12 cellular contexts compared by ENCODE assay signal in the genomic region with DNA sequence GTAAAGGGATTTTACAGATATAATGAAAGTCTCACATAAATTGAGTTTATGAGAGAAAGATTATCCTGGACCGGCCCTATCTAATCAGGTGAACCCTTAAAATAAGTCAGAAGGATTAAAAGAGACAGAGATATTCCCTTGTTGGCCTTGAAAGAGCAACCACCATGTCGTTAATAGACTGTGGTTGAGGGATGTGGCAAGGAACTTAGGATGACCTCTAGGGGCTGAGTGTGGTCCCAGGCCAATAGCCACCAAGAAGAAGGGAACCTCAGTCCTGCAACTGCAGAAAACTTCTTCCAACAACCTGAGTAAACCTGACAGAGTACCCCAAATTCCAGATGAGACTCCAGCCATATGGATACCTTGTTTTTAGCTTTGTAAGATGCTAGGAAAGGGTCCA.
A peak's percentile ranks its signal among the peaks of the same experiment; 100 is the strongest.
DNase-seq lines count a peak whose midpoint lies in the region; ATAC-seq, FAIRE-seq and TF ChIP-seq lines count a peak whose summit lies in the region.
"Had no signal": no experiment of that assay in that cellular context is flagged by ENCODE, and none has a peak within 500 bp of the region (broad histone marks: within the 10 kb centered on the region; RNA-seq: fewer than 3 reads in every experiment).

No MANE protein-coding gene starts in this region.

- no peak overlapping the region for H3K9ac ChIP-seq in Karpas-422 (ENCODE audit: low read length)

- H3K4me2 ChIP-seq in Karpas-422 (ENCODE audit: low read depth, low read length, poor library complexity, severe bottlenecking), result no peak overlapping the region

- no peaks in the 10 kb centered on the region for H3K36me3 Mint-ChIP-seq in activated T-helper 1 cell treated with anti-CD3 and anti-CD28 coated beads, Interleukin-12 subunit alpha, Interleukin-12 subunit beta, Interleukin-2, Interleukin-4 antibody, amounts not matched to agents 30 ng/mL and 10 ng/mL and 1 ng/mL, durations not matched to agents 14 hours and 24 hours and 36 hours (ENCODE audit: low read depth)

- no peaks in the 10 kb centered on the region for H3K9me3 Mint-ChIP-seq in activated T-helper 1 cell treated with anti-CD3 and anti-CD28 coated beads, Interleukin-12 subunit alpha, Interleukin-12 subunit beta, Interleukin-2, Interleukin-4 antibody, amounts not matched to agents 30 ng/mL and 10 ng/mL and 1 ng/mL, durations not matched to agents 14 hours and 24 hours and 36 hours
- H3K9me3 Mint-ChIP-seq: activated CD4-positive, alpha-beta memory T cell treated with anti-CD3 and anti-CD28 coated beads, Interleukin-2, amount 10 ng/mL, durations not matched to agents 7 days and 5 days had no signal

- H3K36me3 ChIP-seq in Karpas-422 (ENCODE audit: insufficient read depth, low read length), result no peaks in the 10 kb centered on the region

- H3K9me3 ChIP-seq in Karpas-422 (ENCODE audit: low read length), result no peaks in the 10 kb centered on the region

- H3K27ac ChIP-seq in Karpas-422 (ENCODE audit: low read length), result no peak overlapping the region

- H3K27ac Mint-ChIP-seq in activated T-helper 1 cell treated with anti-CD3 and anti-CD28 coated beads, Interleukin-12 subunit alpha, Interleukin-12 subunit beta, Interleukin-2, Interleukin-4 antibody, amounts not matched to agents 30 ng/mL and 10 ng/mL and 1 ng/mL, durations not matched to agents 14 hours and 24 hours and 36 hours, result no peak overlapping the region
- H3K27ac Mint-ChIP-seq: activated CD4-positive, alpha-beta memory T cell treated with anti-CD3 and anti-CD28 coated beads, Interleukin-2, amount 10 ng/mL, durations not matched to agents 7 days and 5 days had no signal

- DNase-seq in Karpas-422, result peak; percentile 44
- peak; percentile 14 for DNase-seq in iPS DF 4.7 (ENCODE audit: extremely low read depth, low spot score)
- DNase-seq in stimulated activated CD4-positive, alpha-beta T cell treated with anti-CD3 and anti-CD28 coated beads, Interleukin-2, amount 100 ng/mL, for 48 hours, result no peak
- DNase-seq in GM12892 (ENCODE audit: insufficient read length), result no peak
- no peak for DNase-seq in activated T-helper 1 cell treated with anti-CD3 and anti-CD28 coated beads, Interleukin-12 subunit alpha, Interleukin-12 subunit beta, Interleukin-2, Interleukin-4 antibody, amounts not matched to agents 30 ng/mL and 10 ng/mL and 1 ng/mL, durations not matched to agents 14 hours and 24 hours and 36 hours (ENCODE audit: low spot score)
- DNase-seq: activated CD4-positive, alpha-beta memory T cell treated with anti-CD3 and anti-CD28 coated beads, Interleukin-2, amount 10 ng/mL, durations not matched to agents 7 days and 5 days; aorta; erythroblast; HCEC 1CT; left ventricle myocardium superior had no signal

- no peaks in the 10 kb centered on the region for H3K79me2 ChIP-seq in Karpas-422 (ENCODE audit: low read length)

- H4K20me1 ChIP-seq in Karpas-422 (ENCODE audit: insufficient read depth, low read depth, low read length), result no peaks in the 10 kb centered on the region

- H3K4me3 Mint-ChIP-seq in activated T-helper 1 cell treated with anti-CD3 and anti-CD28 coated beads, Interleukin-12 subunit alpha, Interleukin-12 subunit beta, Interleukin-2, Interleukin-4 antibody, amounts not matched to agents 30 ng/mL and 10 ng/mL and 1 ng/mL, durations not matched to agents 14 hours and 24 hours and 36 hours, result no peak overlapping the region
- H3K4me3 Mint-ChIP-seq: activated CD4-positive, alpha-beta memory T cell treated with anti-CD3 and anti-CD28 coated beads, Interleukin-2, amount 10 ng/mL, durations not matched to agents 7 days and 5 days had no signal

- no peak overlapping the region for H2AFZ ChIP-seq in Karpas-422 (ENCODE audit: low read length)

- no peaks in the 10 kb centered on the region for H3K27me3 ChIP-seq in Karpas-422 (ENCODE audit: low read length)

- no peaks in the 10 kb centered on the region for H3K27me3 Mint-ChIP-seq in activated T-helper 1 cell treated with anti-CD3 and anti-CD28 coated beads, Interleukin-12 subunit alpha, Interleukin-12 subunit beta, Interleukin-2, Interleukin-4 antibody, amounts not matched to agents 30 ng/mL and 10 ng/mL and 1 ng/mL, durations not matched to agents 14 hours and 24 hours and 36 hours (ENCODE audit: insufficient read depth)
- H3K27me3 Mint-ChIP-seq: activated CD4-positive, alpha-beta memory T cell treated with anti-CD3 and anti-CD28 coated beads, Interleukin-2, amount 10 ng/mL, durations not matched to agents 7 days and 5 days had no signal

- TF ChIP-seq POLR2A in GM12892 (IDR thresholded peaks at IDR 0.05; ENCODE audit: low read depth, low read length), result no peak

- FAIRE-seq in GM12892 (lab: Jason Lieb, UNC), result no peak

- H3K4me1 ChIP-seq in Karpas-422 (ENCODE audit: low read length), result no peaks in the 10 kb centered on the region

- H3K4me3 ChIP-seq in Karpas-422 (ENCODE audit: low read length), result no peak overlapping the region

- no peaks in the 10 kb centered on the region for H3K4me1 Mint-ChIP-seq in activated T-helper 1 cell treated with anti-CD3 and anti-CD28 coated beads, Interleukin-12 subunit alpha, Interleukin-12 subunit beta, Interleukin-2, Interleukin-4 antibody, amounts not matched to agents 30 ng/mL and 10 ng/mL and 1 ng/mL, durations not matched to agents 14 hours and 24 hours and 36 hours (ENCODE audit: low read depth)
- H3K4me1 Mint-ChIP-seq: activated CD4-positive, alpha-beta memory T cell treated with anti-CD3 and anti-CD28 coated beads, Interleukin-2, amount 10 ng/mL, durations not matched to agents 7 days and 5 days had no signal

- no peaks in the 10 kb centered on the region for H3K9me2 ChIP-seq in Karpas-422 (replicated peaks; ENCODE audit: insufficient read depth, low read length)

- intact Hi-C loops in activated T-helper 1 cell treated with anti-CD3 and anti-CD28 coated beads, Interleukin-12 subunit alpha, Interleukin-12 subunit beta, Interleukin-2, Interleukin-4 antibody, amounts not matched to agents 30 ng/mL and 10 ng/mL and 1 ng/mL, durations not matched to agents 14 hours and 24 hours and 36 hours (cut with micrococcal nuclease), result no loop called here

- ATAC-seq in GM18858 (IDR thresholded peaks at IDR 0.05; ENCODE audit: unreplicated experiment), result peak; percentile 47
- ATAC-seq in GM21786 (IDR thresholded peaks at IDR 0.05; ENCODE audit: unreplicated experiment), result peak; percentile 77
- ATAC-seq: left ventricle myocardium superior had no signal

Comparison
In these comparisons a context has a peak if more than half of its experiments do, and no peak if none do; other contexts are left out.
1. DNase-seq: peak in Karpas-422 (single experiment) and iPS DF 4.7 (single experiment); none in stimulated activated CD4-positive, alpha-beta T cell treated with anti-CD3 and anti-CD28 coated beads, Interleukin-2, amount 100 ng/mL, for 48 hours (0 of 2), GM12892 (single experiment) and activated T-helper 1 cell treated with anti-CD3 and anti-CD28 coated beads, Interleukin-12 subunit alpha, Interleukin-12 subunit beta, Interleukin-2, Interleukin-4 antibody, amounts not matched to agents 30 ng/mL and 10 ng/mL and 1 ng/mL, durations not matched to agents 14 hours and 24 hours and 36 hours (single experiment).